10 cellular contexts compared by ENCODE assay signal in the genomic region with DNA sequence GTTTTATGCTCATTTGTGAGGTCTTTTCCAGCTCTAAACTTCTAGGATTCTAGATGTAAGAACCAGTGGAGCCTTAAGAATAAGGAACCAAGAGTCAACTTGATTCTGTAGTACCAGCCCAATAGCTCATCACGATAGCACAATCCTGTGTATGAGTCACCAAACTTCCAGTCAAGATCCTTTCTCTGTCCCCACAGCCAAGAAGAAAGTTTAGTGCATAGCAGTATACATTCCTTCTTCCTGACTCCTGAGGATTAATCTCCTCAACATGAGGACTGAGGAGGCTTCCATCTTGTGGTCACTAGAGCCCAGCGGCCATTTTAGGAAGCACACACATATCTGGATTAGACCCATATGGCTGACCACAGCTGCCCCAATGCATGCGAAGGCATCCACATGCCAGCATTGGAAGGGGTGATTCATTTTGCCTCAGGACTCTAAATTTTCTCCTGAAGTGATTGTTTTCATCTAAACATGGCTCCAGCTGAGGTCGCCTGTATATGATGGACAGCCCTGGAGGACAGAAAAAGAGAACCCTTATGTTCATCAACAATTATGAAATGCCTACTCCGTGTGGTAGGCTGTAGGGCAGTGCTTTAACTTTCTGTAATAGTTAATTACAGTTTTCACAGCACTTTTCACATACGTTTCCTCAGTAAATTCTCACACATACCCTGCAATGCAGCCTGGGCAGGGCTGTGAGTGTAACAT. TPM values are rescaled to one million over a fixed set of nuclear protein-coding genes. Genes with fewer than 3 reads are reported as not detected.
DNase-seq lines count a peak whose midpoint lies in the region; ATAC-seq, FAIRE-seq and TF ChIP-seq lines count a peak whose summit lies in the region.
"Had no signal": no experiment of that assay in that cellular context is flagged by ENCODE, and none has a peak within 500 bp of the region (broad histone marks: within the 10 kb centered on the region; RNA-seq: fewer than 3 reads in every experiment).

No MANE protein-coding gene starts in this region.

- peak; percentile 25 for ATAC-seq in GM18520 (IDR thresholded peaks at IDR 0.05; ENCODE audit: unreplicated experiment)
- peak; percentile 83 for ATAC-seq in K562
- ATAC-seq in stimulated activated naive CD8-positive, alpha-beta T cell treated with anti-CD3 and anti-CD28 coated beads, Interleukin-15, amount 100 ng/mL, for 72 hours = no peak
- ATAC-seq: natural killer cell treated with Interleukin-12 subunit alpha and Interleukin-12 subunit beta and Interleukin-15 and Interleukin-18, amount 100 ng/mL, for 72 hours had no signal

- H3K27me3 ChIP-seq in K562 (ENCODE audit: control insufficient read depth in 2 of 2, insufficient read depth in 2 of 2, low read length in 2 of 2) = peaks cover 0 to 6% of the 10 kb centered on the region in 2 experiments; a peak in 3 of 5 replicates
- H3K27me3 ChIP-seq in parathyroid adenoma (ENCODE audit: control insufficient read depth, insufficient read depth, low read length) = no peaks in the 10 kb centered on the region

- WGBS in K562 (ENCODE audit: insufficient coverage, low coverage, missing lambda C conversion rate) = 18% methylated on average over 6 of the region's 6 CpGs

- no peak for TF ChIP-seq POLR2A in K562 (conservative IDR thresholded peaks at IDR 0.05)

- CTCF ChIA-PET in K562 (lab: Yijun Ruan, JAX; ENCODE audit: low intra/inter-chr PET ratio) = no interaction called here

- in situ Hi-C loops in K562 (cut with MboI) = no loop called here

- no peaks in the 10 kb centered on the region for H3K4me1 ChIP-seq in K562 (replicated peaks in 1 of 2; ENCODE audit: control insufficient read depth in 2 of 2, insufficient read depth in 2 of 2, low read length in 2 of 2)
- no peaks in the 10 kb centered on the region for H3K4me1 ChIP-seq in parathyroid adenoma

- TF ChIP-seq CTCF in K562 (IDR thresholded peaks at IDR 0.05 in 2 of 3, conservative IDR thresholded peaks at IDR 0.05 in 1 of 3; ENCODE audit: insufficient read depth in 2 of 3, low read depth in 1 of 3, low read length in 3 of 3) = no peak
- TF ChIP-seq CTCF in parathyroid adenoma (IDR thresholded peaks at IDR 0.05) = no peak

- H3K4me3 Mint-ChIP-seq in stimulated activated naive CD8-positive, alpha-beta T cell treated with anti-CD3 and anti-CD28 coated beads, Interleukin-15, amount 100 ng/mL, for 72 hours = no peak overlapping the region
- H3K4me3 Mint-ChIP-seq: natural killer cell treated with Interleukin-12 subunit alpha and Interleukin-12 subunit beta and Interleukin-15 and Interleukin-18, amount 100 ng/mL, for 72 hours had no signal

- no peak overlapping the region for H3K4me3 ChIP-seq in K562
- no peak overlapping the region for H3K4me3 ChIP-seq in parathyroid adenoma (ENCODE audit: low read depth, low read length)

- H3K36me3 ChIP-seq in K562 (ENCODE audit: control insufficient read depth, insufficient read depth, low read length) = no peaks in the 10 kb centered on the region
- no peaks in the 10 kb centered on the region for H3K36me3 ChIP-seq in parathyroid adenoma (ENCODE audit: control insufficient read depth, insufficient read depth, low read length)

- no peak for TF ChIP-seq EP300 in K562 (IDR thresholded peaks at IDR 0.05; ENCODE audit: low read length)

- BruUV-seq in K562 (replicated peaks; lab: Mats Ljungman, UMichigan) = no TSS peak

- no peaks in the 10 kb centered on the region for H3K9me1 ChIP-seq in K562 (ENCODE audit: control insufficient read depth, insufficient read depth, low read length)

- FAIRE-seq in K562 (lab: Jason Lieb, UNC) = no peak

- peaks cover 33% of the 10 kb centered on the region for H3K4me1 Mint-ChIP-seq in stimulated activated naive CD8-positive, alpha-beta T cell treated with anti-CD3 and anti-CD28 coated beads, Interleukin-15, amount 100 ng/mL, for 72 hours

- no peaks in the 10 kb centered on the region for H3K27me3 Mint-ChIP-seq in stimulated activated naive CD8-positive, alpha-beta T cell treated with anti-CD3 and anti-CD28 coated beads, Interleukin-15, amount 100 ng/mL, for 72 hours

- DNase-seq in HPDE6-E6E7 (ENCODE audit: extremely low spot score) = peak; percentile 16
- DNase-seq in K562 (ENCODE audit: extremely low read depth in 1 of 4, low spot score in 3 of 4) = peak; percentile 9 to 25 (median 15)
- no peak for DNase-seq in activated CD8-positive, alpha-beta memory T cell treated with anti-CD3 and anti-CD28 coated beads for 24 hours
- no peak for DNase-seq in stimulated activated naive CD8-positive, alpha-beta T cell treated with anti-CD3 and anti-CD28 coated beads, Interleukin-15, amount 100 ng/mL, for 72 hours
- DNase-seq in activated T-cell treated with anti-CD3 and anti-CD28 coated beads, Interleukin-2, amount 50 U/mL, for 48 hours = no peak
- no peak for DNase-seq in NCI-H2081 treated with DMSO at 0.1 percent for 48 hours (lab: John Stamatoyannopoulos, UW)
- DNase-seq: NCI-H526 had no signal

- H4K20me1 ChIP-seq in K562 (replicated peaks; ENCODE audit: control insufficient read depth, insufficient read depth, low read length) = no peaks in the 10 kb centered on the region

- H3K4me2 ChIP-seq in K562 (ENCODE audit: insufficient read depth, low read length) (0 out of 2 replicates have a peak overlapping the region, but pooled peaks have one; percentile 32), parathyroid adenoma (ENCODE audit: low read length) (no peak overlapping the region)

- H3K27ac ChIP-seq in K562 (ENCODE audit: extremely low read depth, low read depth, low read length) (no peak overlapping the region), parathyroid adenoma (no peak overlapping the region)

- H3K9ac ChIP-seq in K562 (ENCODE audit: insufficient read depth in 1 of 2, low read depth in 2 of 2, low read length in 2 of 2) = no peak overlapping the region
- no peak overlapping the region for H3K9ac ChIP-seq in parathyroid adenoma

- H3K9me3 ChIP-seq in K562 (replicated peaks; ENCODE audit: control insufficient read depth, insufficient read depth, low read depth, low read length) (no peaks in the 10 kb centered on the region), parathyroid adenoma (ENCODE audit: control insufficient read depth, low read length) (no peaks in the 10 kb centered on the region)

- H2AFZ ChIP-seq in K562 (ENCODE audit: low read depth, low read length) (peak overlapping the region; percentile 87), parathyroid adenoma (peak overlapping the region; percentile 15)

- no peaks in the 10 kb centered on the region for H3K9me3 Mint-ChIP-seq in stimulated activated naive CD8-positive, alpha-beta T cell treated with anti-CD3 and anti-CD28 coated beads, Interleukin-15, amount 100 ng/mL, for 72 hours
- H3K9me3 Mint-ChIP-seq: natural killer cell treated with Interleukin-12 subunit alpha and Interleukin-12 subunit beta and Interleukin-15 and Interleukin-18, amount 100 ng/mL, for 72 hours had no signal

- POLR2A ChIA-PET in K562 (lab: Yijun Ruan, JAX) = no interaction called here

- no peak overlapping the region for H3K27ac Mint-ChIP-seq in stimulated activated naive CD8-positive, alpha-beta T cell treated with anti-CD3 and anti-CD28 coated beads, Interleukin-15, amount 100 ng/mL, for 72 hours
- H3K27ac Mint-ChIP-seq: natural killer cell treated with Interleukin-12 subunit alpha and Interleukin-12 subunit beta and Interleukin-15 and Interleukin-18, amount 100 ng/mL, for 72 hours had no signal

- intact Hi-C loops in K562 (cut with micrococcal nuclease) = no loop called here

- H3K79me2 ChIP-seq in K562 (ENCODE audit: control insufficient read depth, insufficient read depth, low read length) = no peaks in the 10 kb centered on the region
- H3K79me2 ChIP-seq in parathyroid adenoma = no peaks in the 10 kb centered on the region

- no peak for TF ChIP-seq RAD21 in K562 (CRISPR knock-in tag; conservative IDR thresholded peaks at IDR 0.05 in 1 of 2, IDR thresholded peaks at IDR 0.05 in 1 of 2)

TF ChIP-seq in K562, 482 proteins besides CTCF, POLR2A, EP300 and RAD21 (continues in another document):
- TF ChIP-seq ZNF717 (CRISPR knock-in tag; IDR thresholded peaks at IDR 0.05) (no peak), KAT8 (IDR thresholded peaks at IDR 0.05; ENCODE audit: low read depth) (peak; percentile 93), ZKSCAN8 (CRISPR knock-in tag; IDR thresholded peaks at IDR 0.05) (0 out of 2 replicates have a peak, but pooled peaks have one; percentile 14), BRCA1 (IDR thresholded peaks at IDR 0.05) (no peak), BRCA1 (CRISPR knock-in tag; IDR thresholded peaks at IDR 0.05) (no peak)
- TF ChIP-seq, protein P1, sequence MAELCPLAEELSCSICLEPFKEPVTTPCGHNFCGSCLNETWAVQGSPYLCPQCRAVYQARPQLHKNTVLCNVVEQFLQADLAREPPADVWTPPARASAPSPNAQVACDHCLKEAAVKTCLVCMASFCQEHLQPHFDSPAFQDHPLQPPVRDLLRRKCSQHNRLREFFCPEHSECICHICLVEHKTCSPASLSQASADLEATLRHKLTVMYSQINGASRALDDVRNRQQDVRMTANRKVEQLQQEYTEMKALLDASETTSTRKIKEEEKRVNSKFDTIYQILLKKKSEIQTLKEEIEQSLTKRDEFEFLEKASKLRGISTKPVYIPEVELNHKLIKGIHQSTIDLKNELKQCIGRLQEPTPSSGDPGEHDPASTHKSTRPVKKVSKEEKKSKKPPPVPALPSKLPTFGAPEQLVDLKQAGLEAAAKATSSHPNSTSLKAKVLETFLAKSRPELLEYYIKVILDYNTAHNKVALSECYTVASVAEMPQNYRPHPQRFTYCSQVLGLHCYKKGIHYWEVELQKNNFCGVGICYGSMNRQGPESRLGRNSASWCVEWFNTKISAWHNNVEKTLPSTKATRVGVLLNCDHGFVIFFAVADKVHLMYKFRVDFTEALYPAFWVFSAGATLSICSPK (IDR thresholded peaks at IDR 0.05; ENCODE audit: borderline replicate concordance) = no peak

RNA-seq across cellular contexts. Expression of gene RASGRP3, which starts 53.5 kb away (rescaled TPM):
- 0.39 and 1.3 TPM in 2 replicates for total RNA-seq in K562 (2011; cell fraction: chromatin; rRNA removed; ENCODE audit: low replicate concordance)
- total RNA-seq in K562 (2011; cell fraction: nucleolus; rRNA removed) = 0.53 and 1.2 TPM in 2 replicates
- 0.51 and 0.76 TPM in 2 replicates for total RNA-seq in K562 (2011; cell fraction: nucleoplasm; rRNA removed)
- total RNA-seq in K562 (2014; rRNA removed) (0.18 and 0.24 TPM in 2 replicates), K562 (2014; rRNA removed; fragmentation: Illumina TruSeq; extraction: Trizol) (0.76 and 1.6 TPM in 2 replicates), K562 (2015; rRNA removed; fragmentation: Illumina TruSeq; extraction: Trizol) (0.91 and 1.3 TPM in 2 replicates), K562 (2021) (1.1 and 1.2 TPM in 2 replicates)
- polyA plus RNA-seq in K562 (2011; rRNA removed) (0.73 and 1.7 TPM in 2 replicates), K562 (2014; fragmentation: Illumina TruSeq; extraction: Trizol) (1.2 and 1.4 TPM in 2 replicates), K562 (2014; fragmentation: Nextera tagmentation; extraction: Ambion mirVana) (1 to 10 TPM; 1.6 TPM), K562 (2014; rRNA removed) (1.2 and 1.5 TPM in 2 replicates)
- polyA plus RNA-seq in K562 (2011; cell fraction: cytosol; rRNA removed) = 0.67 and 0.80 TPM in 2 replicates
- 0.79 and 0.95 TPM in 2 replicates for polyA plus RNA-seq in K562 (2011; cell fraction: nucleus; rRNA removed)
- polyA plus RNA-seq in K562 (2012) = 0.44 and 6.6 TPM in 2 replicates
- polyA minus RNA-seq in K562 (2011; rRNA and poly(A)+ RNA removed) = 0.72 and 1.5 TPM in 2 replicates
- not detected in 2 replicates for polyA minus RNA-seq in K562 (2011; cell fraction: cytosol; rRNA and poly(A)+ RNA removed)
- polyA minus RNA-seq in K562 (2011; cell fraction: nucleus; rRNA and poly(A)+ RNA removed) = 0.44 and 0.54 TPM in 2 replicates

Comparison
In these comparisons a context has a peak if more than half of its experiments do, and no peak if none do; other contexts are left out.
1. DNase-seq: peak in HPDE6-E6E7 (single experiment) and K562 (4 of 4); none in activated CD8-positive, alpha-beta memory T cell treated with anti-CD3 and anti-CD28 coated beads for 24 hours (single experiment), stimulated activated naive CD8-positive, alpha-beta T cell treated with anti-CD3 and anti-CD28 coated beads, Interleukin-15, amount 100 ng/mL, for 72 hours (0 of 2), activated T-cell treated with anti-CD3 and anti-CD28 coated beads, Interleukin-2, amount 50 U/mL, for 48 hours (0 of 2) and NCI-H2081 treated with DMSO at 0.1 percent for 48 hours (single experiment).